9 cellular contexts compared by ENCODE assay signal in genomic region chr17:7295230-7296180, GRCh38. TPM values are rescaled to one million over a fixed set of nuclear protein-coding genes. Genes with fewer than 3 reads are reported as not detected.
DNase-seq lines count a peak whose midpoint lies in the region; ATAC-seq lines count a peak whose summit lies in the region.
"Had no signal": no experiment of that assay in that cellular context is flagged by ENCODE, and none has a peak within 500 bp of the region (broad histone marks: within the 10 kb centered on the region; RNA-seq: fewer than 3 reads in every experiment).

No MANE protein-coding gene starts in this region.

- H3K9ac ChIP-seq in iPS-20b (ENCODE audit: low read depth, low read length), result no peak overlapping the region; the same call in 1 of the 2 replicates

- no peak for DNase-seq in activated CD8-positive, alpha-beta memory T cell treated with anti-CD3 and anti-CD28 coated beads, Interleukin-2, amount 10 ng/mL, durations not matched to agents 7 days and 5 days
- no peak for DNase-seq in activated CD8-positive, alpha-beta memory T cell treated with anti-CD3 and anti-CD28 coated beads, Interleukin-2, amount 50 U/mL, for 48 hours
- no peak for DNase-seq in activated CD4-positive, alpha-beta memory T cell treated with anti-CD3 and anti-CD28 coated beads, Interleukin-2, amount 10 ng/mL, durations not matched to agents 7 days and 5 days
- no peak for DNase-seq in T1000 (lab: John Stamatoyannopoulos, UW)
- no peak for DNase-seq in midbrain (lab: John Stamatoyannopoulos, UW)

- peaks cover 35% of the 10 kb centered on the region for H3K27me3 ChIP-seq in iPS-20b (ENCODE audit: insufficient read depth, low read length)
- H3K27me3 ChIP-seq: SJCRH30 had no signal

- no peak overlapping the region for H3K27ac ChIP-seq in iPS-20b (ENCODE audit: low read length)
- H3K27ac ChIP-seq in temporal lobe (ENCODE audit: low read depth, low read length), result peak overlapping the region; percentile 44
- H3K27ac ChIP-seq: SJCRH30 had no signal

- H3K4me3 Mint-ChIP-seq in activated CD8-positive, alpha-beta memory T cell treated with anti-CD3 and anti-CD28 coated beads, Interleukin-2, amount 10 ng/mL, durations not matched to agents 7 days and 5 days, result peak overlapping the region; percentile 67
- H3K4me3 Mint-ChIP-seq in activated CD4-positive, alpha-beta memory T cell treated with anti-CD3 and anti-CD28 coated beads, Interleukin-2, amount 10 ng/mL, durations not matched to agents 7 days and 5 days, result peak overlapping the region; percentile 69

- H3K4me1 Mint-ChIP-seq in activated CD8-positive, alpha-beta memory T cell treated with anti-CD3 and anti-CD28 coated beads, Interleukin-2, amount 10 ng/mL, durations not matched to agents 7 days and 5 days, result peaks cover 21% of the 10 kb centered on the region
- H3K4me1 Mint-ChIP-seq in activated CD4-positive, alpha-beta memory T cell treated with anti-CD3 and anti-CD28 coated beads, Interleukin-2, amount 10 ng/mL, durations not matched to agents 7 days and 5 days, result peaks cover 29% of the 10 kb centered on the region

- no peaks in the 10 kb centered on the region for H3K36me3 Mint-ChIP-seq in activated CD8-positive, alpha-beta memory T cell treated with anti-CD3 and anti-CD28 coated beads, Interleukin-2, amount 10 ng/mL, durations not matched to agents 7 days and 5 days
- no peaks in the 10 kb centered on the region for H3K36me3 Mint-ChIP-seq in activated CD4-positive, alpha-beta memory T cell treated with anti-CD3 and anti-CD28 coated beads, Interleukin-2, amount 10 ng/mL, durations not matched to agents 7 days and 5 days (ENCODE audit: low read depth)

- CTCF ChIA-PET in activated CD8-positive, alpha-beta memory T cell treated with anti-CD3 and anti-CD28 coated beads, Interleukin-2, amount 10 ng/mL, durations not matched to agents 7 days and 5 days (lab: Charles Lee), result interaction anchor here (0.7 to 3.7 kb wide), 33 partner anchors 10 to 284 kb away, joined by 3 to 112 read pairs (median 7); partner anchors contain the start of genes ACADVL, ACAP1, CD68 and CTDNEP1
- CTCF ChIA-PET in activated CD4-positive, alpha-beta memory T cell treated with anti-CD3 and anti-CD28 coated beads, Interleukin-2, amount 10 ng/mL, durations not matched to agents 7 days and 5 days (lab: Charles Lee), result interaction anchor here (0.6 to 2.8 kb wide), 21 partner anchors 10 to 453 kb away, joined by 3 to 61 read pairs (median 5); partner anchors contain the start of genes ACADVL, ACAP1, DLG4 and GABARAP

- no peaks in the 10 kb centered on the region for H3K9me3 Mint-ChIP-seq in activated CD8-positive, alpha-beta memory T cell treated with anti-CD3 and anti-CD28 coated beads, Interleukin-2, amount 10 ng/mL, durations not matched to agents 7 days and 5 days (ENCODE audit: low read depth)
- no peaks in the 10 kb centered on the region for H3K9me3 Mint-ChIP-seq in activated CD4-positive, alpha-beta memory T cell treated with anti-CD3 and anti-CD28 coated beads, Interleukin-2, amount 10 ng/mL, durations not matched to agents 7 days and 5 days

- peak overlapping the region; percentile 66 for H3K4me3 ChIP-seq in iPS-20b (ENCODE audit: low read length)
- H3K4me3 ChIP-seq: SJCRH30 had no signal

- no peak overlapping the region for H3K27ac Mint-ChIP-seq in activated CD8-positive, alpha-beta memory T cell treated with anti-CD3 and anti-CD28 coated beads, Interleukin-2, amount 10 ng/mL, durations not matched to agents 7 days and 5 days
- peak overlapping the region; percentile 40 for H3K27ac Mint-ChIP-seq in activated CD4-positive, alpha-beta memory T cell treated with anti-CD3 and anti-CD28 coated beads, Interleukin-2, amount 10 ng/mL, durations not matched to agents 7 days and 5 days

- H3K4me1 ChIP-seq in iPS-20b (ENCODE audit: insufficient read depth, low read length), result no peaks in the 10 kb centered on the region; the same call in 1 of the 2 replicates
- H3K4me1 ChIP-seq: SJCRH30 had no signal

- no peaks in the 10 kb centered on the region for H3K9me3 ChIP-seq in iPS-20b (ENCODE audit: insufficient read depth, low read depth, low read length)
- H3K9me3 ChIP-seq: SJCRH30 had no signal

- H3K27me3 Mint-ChIP-seq in activated CD8-positive, alpha-beta memory T cell treated with anti-CD3 and anti-CD28 coated beads, Interleukin-2, amount 10 ng/mL, durations not matched to agents 7 days and 5 days, result peaks cover 51% of the 10 kb centered on the region
- H3K27me3 Mint-ChIP-seq in activated CD4-positive, alpha-beta memory T cell treated with anti-CD3 and anti-CD28 coated beads, Interleukin-2, amount 10 ng/mL, durations not matched to agents 7 days and 5 days, result peaks cover 40% of the 10 kb centered on the region

- ATAC-seq in activated CD8-positive, alpha-beta memory T cell treated with anti-CD3 and anti-CD28 coated beads, Interleukin-2, amount 10 ng/mL, durations not matched to agents 7 days and 5 days, result no peak
- ATAC-seq in HG03175 (IDR thresholded peaks at IDR 0.05; ENCODE audit: unreplicated experiment), result no peak

- POLR2A ChIA-PET in activated CD4-positive, alpha-beta memory T cell treated with anti-CD3 and anti-CD28 coated beads, Interleukin-2, amount 10 ng/mL, durations not matched to agents 7 days and 5 days (lab: Charles Lee), result interaction anchor here (0.9 to 1.8 kb wide), 4 partner anchors 41 to 77 kb away, joined by 3 to 10 read pairs (median 6); partner anchors contain the start of genes ACADVL, ACAP1 and DLG4

- no peaks in the 10 kb centered on the region for H3K36me3 ChIP-seq in iPS-20b (ENCODE audit: insufficient read depth, low read depth, low read length)
- H3K36me3 ChIP-seq: SJCRH30 had no signal

RNA-seq across cellular contexts. Expression of gene YBX2, which starts 1.1 kb away (rescaled TPM):
- total RNA-seq in activated CD8-positive, alpha-beta memory T cell treated with anti-CD3 and anti-CD28 coated beads, Interleukin-2, amount 10 ng/mL, durations not matched to agents 7 days and 5 days, result 1 to 10 TPM in 1 of 2 experiments, under 1 TPM in 1; 0.35 to 1.4 TPM
- total RNA-seq in activated CD4-positive, alpha-beta memory T cell treated with anti-CD3 and anti-CD28 coated beads, Interleukin-2, amount 10 ng/mL, durations not matched to agents 7 days and 5 days, result 1 to 10 TPM; 1.5 to 1.6 TPM
- total RNA-seq in temporal lobe, result 1.2 TPM
- total RNA-seq: SJCRH30 had no signal

RNA-seq across cellular contexts. Expression of gene EIF5A, which starts 11.9 kb away (rescaled TPM):
- 100 to 1,000 TPM; 575 to 853 TPM for total RNA-seq in activated CD8-positive, alpha-beta memory T cell treated with anti-CD3 and anti-CD28 coated beads, Interleukin-2, amount 10 ng/mL, durations not matched to agents 7 days and 5 days
- 100 to 1,000 TPM; 419 to 420 TPM for total RNA-seq in activated CD4-positive, alpha-beta memory T cell treated with anti-CD3 and anti-CD28 coated beads, Interleukin-2, amount 10 ng/mL, durations not matched to agents 7 days and 5 days
- 115 TPM for total RNA-seq in temporal lobe

RNA-seq across cellular contexts. Expression of gene SLC2A4, which starts 14.0 kb away (rescaled TPM):
- not detected for total RNA-seq in activated CD8-positive, alpha-beta memory T cell treated with anti-CD3 and anti-CD28 coated beads, Interleukin-2, amount 10 ng/mL, durations not matched to agents 7 days and 5 days
- not detected for total RNA-seq in activated CD4-positive, alpha-beta memory T cell treated with anti-CD3 and anti-CD28 coated beads, Interleukin-2, amount 10 ng/mL, durations not matched to agents 7 days and 5 days
- 0.25 TPM for total RNA-seq in temporal lobe

RNA-seq across cellular contexts. Expression of gene GPS2, which starts 19.7 kb away (rescaled TPM):
- 10 to 100 TPM; 83.7 to 85.1 TPM for total RNA-seq in activated CD8-positive, alpha-beta memory T cell treated with anti-CD3 and anti-CD28 coated beads, Interleukin-2, amount 10 ng/mL, durations not matched to agents 7 days and 5 days
- total RNA-seq in activated CD4-positive, alpha-beta memory T cell treated with anti-CD3 and anti-CD28 coated beads, Interleukin-2, amount 10 ng/mL, durations not matched to agents 7 days and 5 days, result 10 to 100 TPM; 69.8 to 74.7 TPM
- 25.3 TPM for total RNA-seq in temporal lobe

RNA-seq across cellular contexts. Expression of gene CLDN7, which starts 33.2 kb away (rescaled TPM):
- total RNA-seq in activated CD8-positive, alpha-beta memory T cell treated with anti-CD3 and anti-CD28 coated beads, Interleukin-2, amount 10 ng/mL, durations not matched to agents 7 days and 5 days, result 1 to 10 TPM in 1 of 2 experiments, under 1 TPM in 1; 0.66 to 1.9 TPM
- under 1 TPM; 0.15 to 0.80 TPM for total RNA-seq in activated CD4-positive, alpha-beta memory T cell treated with anti-CD3 and anti-CD28 coated beads, Interleukin-2, amount 10 ng/mL, durations not matched to agents 7 days and 5 days
- total RNA-seq in temporal lobe, result 0.49 TPM
